8 cellular contexts compared by ENCODE assay signal in genomic region chr12:76559277-76560082, GRCh38. TPM values are rescaled to one million over a fixed set of nuclear protein-coding genes. Genes with fewer than 3 reads are reported as not detected.
DNase-seq lines count a peak whose midpoint lies in the region; TF ChIP-seq lines count a peak whose summit lies in the region.

A gene with protein sequence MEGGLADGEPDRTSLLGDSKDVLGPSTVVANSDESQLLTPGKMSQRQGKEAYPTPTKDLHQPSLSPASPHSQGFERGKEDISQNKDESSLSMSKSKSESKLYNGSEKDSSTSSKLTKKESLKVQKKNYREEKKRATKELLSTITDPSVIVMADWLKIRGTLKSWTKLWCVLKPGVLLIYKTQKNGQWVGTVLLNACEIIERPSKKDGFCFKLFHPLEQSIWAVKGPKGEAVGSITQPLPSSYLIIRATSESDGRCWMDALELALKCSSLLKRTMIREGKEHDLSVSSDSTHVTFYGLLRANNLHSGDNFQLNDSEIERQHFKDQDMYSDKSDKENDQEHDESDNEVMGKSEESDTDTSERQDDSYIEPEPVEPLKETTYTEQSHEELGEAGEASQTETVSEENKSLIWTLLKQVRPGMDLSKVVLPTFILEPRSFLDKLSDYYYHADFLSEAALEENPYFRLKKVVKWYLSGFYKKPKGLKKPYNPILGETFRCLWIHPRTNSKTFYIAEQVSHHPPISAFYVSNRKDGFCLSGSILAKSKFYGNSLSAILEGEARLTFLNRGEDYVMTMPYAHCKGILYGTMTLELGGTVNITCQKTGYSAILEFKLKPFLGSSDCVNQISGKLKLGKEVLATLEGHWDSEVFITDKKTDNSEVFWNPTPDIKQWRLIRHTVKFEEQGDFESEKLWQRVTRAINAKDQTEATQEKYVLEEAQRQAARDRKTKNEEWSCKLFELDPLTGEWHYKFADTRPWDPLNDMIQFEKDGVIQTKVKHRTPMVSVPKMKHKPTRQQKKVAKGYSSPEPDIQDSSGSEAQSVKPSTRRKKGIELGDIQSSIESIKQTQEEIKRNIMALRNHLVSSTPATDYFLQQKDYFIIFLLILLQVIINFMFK (minus strand): TSS chr12:76559771. CDS start chr12:76487551, 72,220 bp downstream.

- H3K27ac Mint-ChIP-seq in neural crest cell (ENCODE audit: unreplicated experiment) = peak within 1 kb of the TSS; percentile 98

- H3K4me3 Mint-ChIP-seq in neural crest cell = peak within 1 kb of the TSS; percentile 98

- H3K27me3 ChIP-seq in HAP-1 (ENCODE audit: low read depth) (no peaks in the 10 kb centered on the region), MG63 (no peaks in the 10 kb centered on the region), stomach smooth muscle (ENCODE audit: control insufficient read depth in 1 of 2, insufficient read depth in 2 of 2, low read length in 2 of 2) (no peaks in the 10 kb centered on the region)

- peak; percentile 31 for TF ChIP-seq CTCF in fibroblast of villous mesenchyme (IDR thresholded peaks at IDR 0.05; ENCODE audit: insufficient read depth, low read depth, low read length)
- peak; percentile 9 for TF ChIP-seq CTCF in neural crest cell (conservative IDR thresholded peaks at IDR 0.05)

- H3K4me3 ChIP-seq in HAP-1 = peak within 1 kb of the TSS; percentile 85
- H3K4me3 ChIP-seq in MG63 = peak within 1 kb of the TSS; percentile 94
- peak within 1 kb of the TSS; percentile 98 for H3K4me3 ChIP-seq in fibroblast of villous mesenchyme (ENCODE audit: low read depth, low read length)
- H3K4me3 ChIP-seq in stomach smooth muscle (ENCODE audit: low read length in 2 of 2) = peak within 1 kb of the TSS; percentile 88 to 96

- H3K4me1 ChIP-seq in HAP-1 (peaks cover 23% of the 10 kb centered on the region), stomach smooth muscle (ENCODE audit: control insufficient read depth, insufficient read depth, low read length) (peaks cover 4% of the 10 kb centered on the region)

- H3K36me3 ChIP-seq in HAP-1 (replicated peaks) (no peaks in the 10 kb centered on the region), MG63 (peaks cover 2% of the 10 kb centered on the region; the same call in 1 of the 2 replicates), stomach smooth muscle (ENCODE audit: control insufficient read depth in 2 of 2, insufficient read depth in 2 of 2, low read length in 2 of 2) (no peaks in the 10 kb centered on the region)

- no peaks in the 10 kb centered on the region for H3K36me3 Mint-ChIP-seq in neural crest cell (ENCODE audit: low read depth)

- H3K9me3 ChIP-seq in HAP-1 (no peaks in the 10 kb centered on the region), MG63 (no peaks in the 10 kb centered on the region), stomach smooth muscle (ENCODE audit: control insufficient read depth in 2 of 2, low read length in 2 of 2) (no peaks in the 10 kb centered on the region)

- peak within 1 kb of the TSS; percentile 84 for H3K27ac ChIP-seq in stomach smooth muscle (ENCODE audit: low read length)

- H3K9me3 Mint-ChIP-seq in neural crest cell = no peaks in the 10 kb centered on the region

- peak; percentile 92 for DNase-seq in GDM1 (lab: John Stamatoyannopoulos, UW)
- DNase-seq in HAP-1 (ENCODE audit: low spot score in 2 of 2) = peak; percentile 84 to 96
- DNase-seq in MG63 = peak; percentile 96
- DNase-seq in SHP77 treated with DMSO at 0.1 percent for 48 hours (lab: John Stamatoyannopoulos, UW) = peak; percentile 83
- DNase-seq in activated gamma-delta T cell (lab: John Stamatoyannopoulos, UW) = peak; percentile 94
- DNase-seq in fibroblast of villous mesenchyme (ENCODE audit: low read depth) = peak; percentile 91
- DNase-seq in neural crest cell (ENCODE audit: low read depth, low spot score) = peak; percentile 93

- H3K4me1 Mint-ChIP-seq in neural crest cell = peaks cover 38% of the 10 kb centered on the region

- in situ Hi-C loops in HAP-1 (cut with MboI; ENCODE audit: low sequenced_read_pairs) = no loop called here

- peak within 1 kb of the TSS; percentile 87 to 88 for H3K9ac ChIP-seq in stomach smooth muscle (ENCODE audit: low read length in 2 of 2)

- no peaks in the 10 kb centered on the region for H3K27me3 Mint-ChIP-seq in neural crest cell (ENCODE audit: low read depth)

RNA-seq across cellular contexts. Expression of the gene that starts here (rescaled TPM):
- total RNA-seq in MG63 (2014; rRNA removed; shearing (Covaris generic); ENCODE audit: low replicate concordance) = 43.7 and 71.7 TPM in 2 replicates
- total RNA-seq in fibroblast of villous mesenchyme (135 and 148 TPM in 2 replicates), neural crest cell (74.9 and 75.8 TPM in 2 replicates)

Comparison
In these comparisons a context has a peak if more than half of its experiments do, and no peak if none do; other contexts are left out.
1. Peak in every context shown above with its lines: DNase-seq, H3K4me3 ChIP-seq and H3K27ac ChIP-seq.